Comparison of ENCODE assay signal across 29 cellular contexts in genomic region chr1:3225668-3226067, GRCh38.
"Had no signal": no experiment of that assay in that cellular context is flagged by ENCODE, and none has a peak within 500 bp of the region (broad histone marks: within the 10 kb centered on the region; RNA-seq: fewer than 3 reads in every experiment).

No MANE protein-coding gene starts in this region.

- H3K4me1 Mint-ChIP-seq: activated CD4-positive, alpha-beta memory T cell treated with anti-CD3 and anti-CD28 coated beads, Interleukin-2, amount 10 ng/mL, durations not matched to agents 7 days and 5 days; activated CD4-positive, alpha-beta T cell treated with anti-CD3 and anti-CD28 coated beads, Interleukin-2, amount 10 ng/mL, durations not matched to agents 7 days and 5 days; activated naive CD4-positive, alpha-beta T cell treated with anti-CD3 and anti-CD28 coated beads, Interleukin-2, amount 10 ng/mL, durations not matched to agents 7 days and 5 days; activated naive CD8-positive, alpha-beta T cell treated with anti-CD3 and anti-CD28 coated beads, Interleukin-2, amount 10 ng/mL, durations not matched to agents 7 days and 5 days; T-helper 17 cell had no signal

- H3K27ac ChIP-seq: esophagus muscularis mucosa, foreskin keratinocyte, gastrocnemius medialis, heart left ventricle had no signal

- H3K36me3 ChIP-seq: esophagus muscularis mucosa, gastrocnemius medialis, heart left ventricle had no signal

- H3K27ac Mint-ChIP-seq: activated CD4-positive, alpha-beta memory T cell treated with anti-CD3 and anti-CD28 coated beads, Interleukin-2, amount 10 ng/mL, durations not matched to agents 7 days and 5 days; activated CD4-positive, alpha-beta T cell treated with anti-CD3 and anti-CD28 coated beads, Interleukin-2, amount 10 ng/mL, durations not matched to agents 7 days and 5 days; activated naive CD4-positive, alpha-beta T cell treated with anti-CD3 and anti-CD28 coated beads, Interleukin-2, amount 10 ng/mL, durations not matched to agents 7 days and 5 days; activated naive CD4-positive, alpha-beta T cell treated with anti-CD3 and anti-CD28 coated beads, Interleukin-2, amount 50 U/mL, for 72 hours; activated naive CD8-positive, alpha-beta T cell treated with anti-CD3 and anti-CD28 coated beads, Interleukin-2, amount 10 ng/mL, durations not matched to agents 7 days and 5 days; activated T-cell treated with anti-CD3 and anti-CD28 coated beads, Interleukin-2, amount 50 U/mL, for 24 hours; activated T-cell treated with anti-CD3 and anti-CD28 coated beads, Interleukin-2, amount 50 U/mL, for 72 hours; effector memory CD8-positive, alpha-beta T cell; T-helper 17 cell; T-helper 2 cell treated with Interferon-gamma antibody and Interleukin-4, amounts not matched to agents 5 μg/mL and 100 μg/mL, for 36 hours had no signal

- H3K27me3 ChIP-seq: foreskin keratinocyte had no signal

- H3K4me3 ChIP-seq: esophagus muscularis mucosa, gastrocnemius medialis, heart left ventricle had no signal

- DNase-seq: activated CD4-positive, alpha-beta memory T cell treated with anti-CD3 and anti-CD28 coated beads, Interleukin-2, amount 10 ng/mL, durations not matched to agents 7 days and 5 days; activated CD4-positive, alpha-beta T cell treated with anti-CD3 and anti-CD28 coated beads for 1 hour; activated CD4-positive, alpha-beta T cell treated with anti-CD3 and anti-CD28 coated beads for 4 hours; activated CD4-positive, alpha-beta T cell treated with anti-CD3 and anti-CD28 coated beads, Interleukin-2, amount 10 ng/mL, durations not matched to agents 7 days and 5 days; activated CD4-positive, alpha-beta T cell treated with anti-CD3 and anti-CD28 coated beads, Interleukin-2, amount 50 U/mL, for 4 hours; activated CD8-positive, alpha-beta memory T cell treated with anti-CD3 and anti-CD28 coated beads, Interleukin-2, amount 50 U/mL, for 48 hours; activated gamma-delta T cell; activated naive CD4-positive, alpha-beta T cell; activated naive CD4-positive, alpha-beta T cell treated with anti-CD3 and anti-CD28 coated beads, Interleukin-2, amount 10 ng/mL, durations not matched to agents 7 days and 5 days; activated naive CD8-positive, alpha-beta T cell treated with anti-CD3 and anti-CD28 coated beads, Interleukin-2, amount 10 ng/mL, durations not matched to agents 7 days and 5 days; activated T-cell treated with anti-CD3 and anti-CD28 coated beads for 4 hours; activated T-cell treated with anti-CD3 and anti-CD28 coated beads, Interleukin-2, amount 50 U/mL, for 24 hours; activated T-cell treated with anti-CD3 and anti-CD28 coated beads, Interleukin-2, amount 50 U/mL, for 72 hours; caudate nucleus; cortex of kidney; dermis blood vessel endothelial cell; effector CD4-positive, alpha-beta T cell; effector memory CD8-positive, alpha-beta T cell; erythroblast; foreskin keratinocyte; gastrocnemius medialis; glutamatergic neuron; heart left ventricle; T-helper 1 cell; T-helper 17 cell; T1000 had no signal

- H3K36me3 Mint-ChIP-seq: activated naive CD4-positive, alpha-beta T cell treated with anti-CD3 and anti-CD28 coated beads, Interleukin-2, amount 10 ng/mL, durations not matched to agents 7 days and 5 days; activated naive CD4-positive, alpha-beta T cell treated with anti-CD3 and anti-CD28 coated beads, Interleukin-2, amount 50 U/mL, for 72 hours; activated naive CD8-positive, alpha-beta T cell treated with anti-CD3 and anti-CD28 coated beads, Interleukin-2, amount 10 ng/mL, durations not matched to agents 7 days and 5 days had no signal

- H3K4me3 Mint-ChIP-seq: activated CD4-positive, alpha-beta memory T cell treated with anti-CD3 and anti-CD28 coated beads, Interleukin-2, amount 10 ng/mL, durations not matched to agents 7 days and 5 days; activated CD4-positive, alpha-beta T cell treated with anti-CD3 and anti-CD28 coated beads, Interleukin-2, amount 10 ng/mL, durations not matched to agents 7 days and 5 days; activated naive CD4-positive, alpha-beta T cell treated with anti-CD3 and anti-CD28 coated beads, Interleukin-2, amount 10 ng/mL, durations not matched to agents 7 days and 5 days; activated naive CD8-positive, alpha-beta T cell treated with anti-CD3 and anti-CD28 coated beads, Interleukin-2, amount 10 ng/mL, durations not matched to agents 7 days and 5 days; activated T-cell treated with anti-CD3 and anti-CD28 coated beads, Interleukin-2, amount 50 U/mL, for 24 hours; activated T-cell treated with anti-CD3 and anti-CD28 coated beads, Interleukin-2, amount 50 U/mL, for 72 hours; effector memory CD8-positive, alpha-beta T cell; T-helper 17 cell; T-helper 2 cell treated with Interferon-gamma antibody and Interleukin-4, amounts not matched to agents 5 μg/mL and 100 μg/mL, for 36 hours had no signal

- H3K9me3 Mint-ChIP-seq: activated CD4-positive, alpha-beta memory T cell treated with anti-CD3 and anti-CD28 coated beads, Interleukin-2, amount 10 ng/mL, durations not matched to agents 7 days and 5 days; activated CD4-positive, alpha-beta T cell treated with anti-CD3 and anti-CD28 coated beads, Interleukin-2, amount 10 ng/mL, durations not matched to agents 7 days and 5 days; activated naive CD4-positive, alpha-beta T cell treated with anti-CD3 and anti-CD28 coated beads, Interleukin-2, amount 10 ng/mL, durations not matched to agents 7 days and 5 days; activated naive CD4-positive, alpha-beta T cell treated with anti-CD3 and anti-CD28 coated beads, Interleukin-2, amount 50 U/mL, for 72 hours; activated naive CD8-positive, alpha-beta T cell treated with anti-CD3 and anti-CD28 coated beads, Interleukin-2, amount 10 ng/mL, durations not matched to agents 7 days and 5 days; activated T-cell treated with anti-CD3 and anti-CD28 coated beads, Interleukin-2, amount 50 U/mL, for 24 hours; activated T-cell treated with anti-CD3 and anti-CD28 coated beads, Interleukin-2, amount 50 U/mL, for 72 hours; effector memory CD8-positive, alpha-beta T cell; T-helper 2 cell treated with Interferon-gamma antibody and Interleukin-4, amounts not matched to agents 5 μg/mL and 100 μg/mL, for 36 hours had no signal

- H3K9me3 ChIP-seq: esophagus muscularis mucosa, gastrocnemius medialis, heart left ventricle had no signal

- ATAC-seq: activated naive CD4-positive, alpha-beta T cell treated with anti-CD3 and anti-CD28 coated beads, Interleukin-2, amount 50 U/mL, for 72 hours; activated T-cell treated with anti-CD3 and anti-CD28 coated beads, Interleukin-2, amount 50 U/mL, for 72 hours; effector memory CD8-positive, alpha-beta T cell; foreskin keratinocyte; gastrocnemius medialis; heart left ventricle; T-helper 17 cell had no signal

- H3K4me1 ChIP-seq: foreskin keratinocyte, gastrocnemius medialis had no signal

- H3K27me3 Mint-ChIP-seq: activated CD4-positive, alpha-beta memory T cell treated with anti-CD3 and anti-CD28 coated beads, Interleukin-2, amount 10 ng/mL, durations not matched to agents 7 days and 5 days; activated CD4-positive, alpha-beta T cell treated with anti-CD3 and anti-CD28 coated beads, Interleukin-2, amount 10 ng/mL, durations not matched to agents 7 days and 5 days had no signal
